22 cellular contexts compared by ENCODE assay signal in the genomic region with DNA sequence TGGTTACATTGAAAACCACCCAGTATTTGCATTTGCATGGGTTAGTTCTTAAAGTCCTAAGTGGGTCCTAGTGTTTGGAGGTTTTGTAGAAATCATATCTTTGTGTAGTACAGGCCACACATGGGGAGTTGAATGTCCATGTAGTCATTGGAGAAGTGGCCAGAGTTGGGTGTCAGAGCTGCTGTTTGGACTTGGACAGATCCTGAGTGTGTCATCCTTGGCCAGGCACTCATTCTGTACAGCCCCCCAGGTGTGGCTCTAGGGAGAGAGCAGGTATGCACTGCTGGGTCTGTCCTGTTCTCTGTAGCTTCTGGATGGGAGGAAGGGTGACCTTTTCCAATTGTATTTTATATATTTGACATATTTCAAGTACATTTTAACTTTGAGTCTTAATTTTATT.
"Had no signal": no experiment of that assay in that cellular context is flagged by ENCODE, and none has a peak within 500 bp of the region (broad histone marks: within the 10 kb centered on the region; RNA-seq: fewer than 3 reads in every experiment).

No MANE protein-coding gene starts in this region.

- H3K9me3 ChIP-seq: esophagus squamous epithelium, gastroesophageal sphincter, sigmoid colon, stomach, thoracic aorta had no signal

- H3K4me1 ChIP-seq: gastroesophageal sphincter, sigmoid colon had no signal

- H3K4me3 ChIP-seq: esophagus squamous epithelium, gastroesophageal sphincter, lung, sigmoid colon, skin epidermis, stomach, thoracic aorta had no signal

- H3K4me3 Mint-ChIP-seq: dendritic cell treated with granulocyte-macrophage colony-stimulating factor and Interleukin-4, amounts not matched to agents 40 ng/mL and 50 ng/mL, for 4 days had no signal

- H3K27me3 Mint-ChIP-seq: dendritic cell treated with granulocyte-macrophage colony-stimulating factor and Interleukin-4, amounts not matched to agents 40 ng/mL and 50 ng/mL, for 4 days had no signal

- H3K27ac Mint-ChIP-seq: dendritic cell treated with granulocyte-macrophage colony-stimulating factor and Interleukin-4, amounts not matched to agents 40 ng/mL and 50 ng/mL, for 4 days had no signal

- H3K36me3 ChIP-seq: esophagus squamous epithelium, gastroesophageal sphincter, sigmoid colon, stomach, thoracic aorta had no signal

- ATAC-seq: gastroesophageal sphincter, left cardiac atrium, left ventricle myocardium superior had no signal

- H3K9me3 Mint-ChIP-seq: dendritic cell treated with granulocyte-macrophage colony-stimulating factor and Interleukin-4, amounts not matched to agents 40 ng/mL and 50 ng/mL, for 4 days had no signal

- FAIRE-seq: colon, kidney had no signal

- H3K27ac ChIP-seq: esophagus squamous epithelium, gastroesophageal sphincter, sigmoid colon, skin epidermis, thoracic aorta had no signal

- H3K27me3 ChIP-seq: esophagus squamous epithelium, gastroesophageal sphincter, sigmoid colon, stomach had no signal

- DNase-seq: esophagus squamous epithelium; foreskin fibroblast; glutamatergic neuron; kidney; left cardiac atrium; left ventricle myocardium superior; mesenchymal stem cell; midbrain; posterior cingulate gyrus; sigmoid colon; stimulated activated CD4-positive, alpha-beta T cell treated with anti-CD3 and anti-CD28 coated beads, Interleukin-2, amount 100 ng/mL, for 24 hours; stimulated activated CD4-positive, alpha-beta T cell treated with anti-CD3 and anti-CD28 coated beads, Interleukin-4, amount 100 ng/mL, for 4 hours; stimulated activated naive CD4-positive, alpha-beta T cell; stomach; substantia nigra; trophoblast cell had no signal
